Comparison of ENCODE assay signal across 13 cellular contexts in genomic region chr1:46691997-46692790, GRCh38. TPM values are rescaled to one million over a fixed set of nuclear protein-coding genes. Genes with fewer than 3 reads are reported as not detected.
A peak's percentile ranks its signal among the peaks of the same experiment; 100 is the strongest.
DNase-seq lines count a peak whose midpoint lies in the region; ATAC-seq and TF ChIP-seq lines count a peak whose summit lies in the region.
"Had no signal": no experiment of that assay in that cellular context is flagged by ENCODE, and none has a peak within 500 bp of the region (broad histone marks: within the 10 kb centered on the region; RNA-seq: fewer than 3 reads in every experiment).

No MANE protein-coding gene starts in this region.

- no peak overlapping the region for H3K27ac Mint-ChIP-seq in glutamatergic neuron (ENCODE audit: unreplicated experiment)
- peak overlapping the region; percentile 76 for H3K27ac Mint-ChIP-seq in progenitor cell of endocrine pancreas
- H3K27ac Mint-ChIP-seq: activated naive CD8-positive, alpha-beta T cell treated with anti-CD3 and anti-CD28 coated beads, Interleukin-2, amount 10 ng/mL, durations not matched to agents 7 days and 5 days had no signal

- H3K4me3 Mint-ChIP-seq in glutamatergic neuron (ENCODE audit: unreplicated experiment) (no peak overlapping the region), progenitor cell of endocrine pancreas (ENCODE audit: low read depth) (peak overlapping the region; percentile 25)
- H3K4me3 Mint-ChIP-seq: activated naive CD8-positive, alpha-beta T cell treated with anti-CD3 and anti-CD28 coated beads, Interleukin-2, amount 10 ng/mL, durations not matched to agents 7 days and 5 days had no signal

- peaks cover 7% of the 10 kb centered on the region for H3K36me3 Mint-ChIP-seq in glutamatergic neuron (ENCODE audit: unreplicated experiment)
- H3K36me3 Mint-ChIP-seq in progenitor cell of endocrine pancreas (ENCODE audit: insufficient read depth) = peaks cover 32% of the 10 kb centered on the region

- in situ Hi-C loops in GM23248 (cut with MboI) = no loop called here

- no peak overlapping the region for H3K9ac ChIP-seq in GM23248

- peaks cover 3% of the 10 kb centered on the region; the same call in 1 of the 2 replicates for H4K20me1 ChIP-seq in GM23248 (ENCODE audit: insufficient read depth)

- no peak overlapping the region for H2AFZ ChIP-seq in GM23248

- no peak overlapping the region for H3K4me2 ChIP-seq in GM23248 (ENCODE audit: unreplicated experiment)

- no peak for ATAC-seq in GM21390 (IDR thresholded peaks at IDR 0.05; ENCODE audit: unreplicated experiment)

- no peak overlapping the region for H3K27ac ChIP-seq in GM23248

- H3K36me3 ChIP-seq in GM23248 (ENCODE audit: low read depth) = peaks cover 48% of the 10 kb centered on the region

- TF ChIP-seq CTCF in glutamatergic neuron (IDR thresholded peaks at IDR 0.05; ENCODE audit: partially characterized antibody, unreplicated experiment) (peak; percentile 29), progenitor cell of endocrine pancreas (IDR thresholded peaks at IDR 0.05; ENCODE audit: unreplicated experiment) (peak; percentile 45)

- H3K79me2 ChIP-seq in GM23248 (ENCODE audit: insufficient read depth) = peaks cover 25% of the 10 kb centered on the region

- no peak overlapping the region for H3K4me3 ChIP-seq in GM23248

- H3K9me3 Mint-ChIP-seq in glutamatergic neuron (ENCODE audit: unreplicated experiment) = peaks cover 7% of the 10 kb centered on the region
- no peaks in the 10 kb centered on the region for H3K9me3 Mint-ChIP-seq in progenitor cell of endocrine pancreas (ENCODE audit: low read depth)

- H3F3A ChIP-seq in GM23248 (ENCODE audit: insufficient read depth) = no peaks in the 10 kb centered on the region

- peaks cover 3% of the 10 kb centered on the region for H3K4me1 Mint-ChIP-seq in glutamatergic neuron (ENCODE audit: low read depth, unreplicated experiment)
- H3K4me1 Mint-ChIP-seq in progenitor cell of endocrine pancreas (ENCODE audit: low read depth) = peaks cover 58% of the 10 kb centered on the region

- H3K27me3 ChIP-seq in GM23248 (replicated peaks; ENCODE audit: insufficient read depth) = no peaks in the 10 kb centered on the region

- H3K9me2 ChIP-seq in GM23248 (ENCODE audit: insufficient read depth) = no peaks in the 10 kb centered on the region

- peak; percentile 21 for DNase-seq in GM23248
- peak; percentile 62 for DNase-seq in amniotic epithelial cell (ENCODE audit: low read depth)
- DNase-seq in glutamatergic neuron = no peak
- DNase-seq in progenitor cell of endocrine pancreas (ENCODE audit: low spot score, unreplicated experiment) = no peak
- no peak for DNase-seq in AML-193 (lab: John Stamatoyannopoulos, UW)
- no peak for DNase-seq in NCI-H82 (lab: John Stamatoyannopoulos, UW)
- no peak for DNase-seq in amniotic stem cell (lab: John Stamatoyannopoulos, UW)
- DNase-seq: activated naive CD8-positive, alpha-beta T cell treated with anti-CD3 and anti-CD28 coated beads, Interleukin-2, amount 10 ng/mL, durations not matched to agents 7 days and 5 days; effector CD8-positive, alpha-beta T cell; NCI-H1092 treated with DMSO at 0.1 percent for 48 hours had no signal

- H3K4me1 ChIP-seq in GM23248 (ENCODE audit: insufficient read depth) = 0 out of 2 replicates have a peak, but pooled peaks cover 4% of the 10 kb centered on the region

- no peaks in the 10 kb centered on the region for H3K27me3 Mint-ChIP-seq in glutamatergic neuron (ENCODE audit: unreplicated experiment)
- H3K27me3 Mint-ChIP-seq in progenitor cell of endocrine pancreas = no peaks in the 10 kb centered on the region
- H3K27me3 Mint-ChIP-seq: activated naive CD8-positive, alpha-beta T cell treated with anti-CD3 and anti-CD28 coated beads, Interleukin-2, amount 10 ng/mL, durations not matched to agents 7 days and 5 days had no signal

- 89% methylated on average over 6 of the region's 6 CpGs for WGBS in GM23248 (ENCODE audit: low coverage in 1 of 2, low lambda C conversion rate in 2 of 2, missing lambda C conversion rate in 2 of 2), 2 experiments

- H3K9me3 ChIP-seq in GM23248 (ENCODE audit: low read depth) = no peaks in the 10 kb centered on the region

RNA-seq across cellular contexts. Expression of gene TEX38, which starts 20.5 kb away (rescaled TPM):
- not detected in 2 replicates for total RNA-seq in GM23248 (2014; rRNA removed; shearing (Covaris generic))
- polyA plus RNA-seq in GM23248 (2016; fragmentation: Nextera tagmentation; extraction: Ambion mirVana) = 0.34 TPM in 1 of 2 replicates, not detected in the other
- total RNA-seq in glutamatergic neuron (ENCODE audit: unreplicated experiment) (not detected), progenitor cell of endocrine pancreas (0.31 and 0.38 TPM in 2 replicates)
- total RNA-seq: activated naive CD8-positive, alpha-beta T cell treated with anti-CD3 and anti-CD28 coated beads, Interleukin-2, amount 10 ng/mL, durations not matched to agents 7 days and 5 days; mesenteric fat pad; NCI-H460 had no signal

RNA-seq across cellular contexts. Expression of gene ATPAF1, which starts 24.0 kb away (rescaled TPM):
- total RNA-seq in GM23248 (2014; rRNA removed; shearing (Covaris generic)) = 61.3 and 66.3 TPM in 2 replicates
- polyA plus RNA-seq in GM23248 (2016; fragmentation: Nextera tagmentation; extraction: Ambion mirVana) = 43.3 and 46.3 TPM in 2 replicates
- 37.8 TPM for total RNA-seq in glutamatergic neuron (ENCODE audit: unreplicated experiment)
- total RNA-seq in progenitor cell of endocrine pancreas = 52.7 and 53.9 TPM in 2 replicates

RNA-seq across cellular contexts. Expression of gene EFCAB14, which starts 26.7 kb away (rescaled TPM):
- total RNA-seq in GM23248 (2014; rRNA removed; shearing (Covaris generic)) = 51.6 and 58.0 TPM in 2 replicates
- 40.1 and 42.6 TPM in 2 replicates for polyA plus RNA-seq in GM23248 (2016; fragmentation: Nextera tagmentation; extraction: Ambion mirVana)
- total RNA-seq in glutamatergic neuron (ENCODE audit: unreplicated experiment) = 18.8 TPM
- 63.6 and 65.2 TPM in 2 replicates for total RNA-seq in progenitor cell of endocrine pancreas

Comparison
In these comparisons a context has a peak if more than half of its experiments do, and no peak if none do; other contexts are left out.
1. DNase-seq: peak in GM23248 (single experiment) and amniotic epithelial cell (single experiment); none in glutamatergic neuron (single experiment), progenitor cell of endocrine pancreas (single experiment), AML-193 (0 of 2), NCI-H82 (single experiment) and amniotic stem cell (single experiment).